9 cellular contexts compared by ENCODE assay signal in genomic region chr4:8393593-8394038, GRCh38. TPM values are rescaled to one million over a fixed set of nuclear protein-coding genes. Genes with fewer than 3 reads are reported as not detected.
DNase-seq lines count a peak whose midpoint lies in the region; ATAC-seq and TF ChIP-seq lines count a peak whose summit lies in the region.
"Had no signal": no experiment of that assay in that cellular context is flagged by ENCODE, and none has a peak within 500 bp of the region (broad histone marks: within the 10 kb centered on the region; RNA-seq: fewer than 3 reads in every experiment).

No MANE protein-coding gene starts in this region.

- TF ChIP-seq CTCF in colonic mucosa (IDR thresholded peaks at IDR 0.05) = no peak
- TF ChIP-seq CTCF in lower lobe of right lung (IDR thresholded peaks at IDR 0.05) = no peak

- H3K4me3 ChIP-seq in colonic mucosa = no peak overlapping the region
- H3K4me3 ChIP-seq in lower lobe of right lung = no peak overlapping the region

- H3K4me1 ChIP-seq in colonic mucosa (no peaks in the 10 kb centered on the region), lower lobe of right lung (peaks cover 14% of the 10 kb centered on the region)

- H3K27me3 ChIP-seq in colonic mucosa (no peaks in the 10 kb centered on the region), lower lobe of right lung (ENCODE audit: low read depth) (no peaks in the 10 kb centered on the region)

- no peaks in the 10 kb centered on the region for H3K9me3 ChIP-seq in colonic mucosa
- no peaks in the 10 kb centered on the region for H3K9me3 ChIP-seq in lower lobe of right lung

- no peak overlapping the region for H3K27ac ChIP-seq in colonic mucosa
- H3K27ac ChIP-seq in lower lobe of right lung = peak overlapping the region; percentile 32
- peak overlapping the region; percentile 97 for H3K27ac ChIP-seq in temporal lobe (ENCODE audit: low read depth, low read length)
- H3K27ac ChIP-seq: HL-60 had no signal

- ATAC-seq in lower lobe of right lung = peak; percentile 65 to 86
- ATAC-seq in HG03175 (IDR thresholded peaks at IDR 0.05; ENCODE audit: unreplicated experiment) = no peak
- no peak for ATAC-seq in GM19455 (IDR thresholded peaks at IDR 0.05; ENCODE audit: unreplicated experiment)

- H3K36me3 ChIP-seq in colonic mucosa (no peaks in the 10 kb centered on the region), lower lobe of right lung (peaks cover 86% of the 10 kb centered on the region)

- intact Hi-C loops in colonic mucosa (cut with DNase I) (no loop called here), lower lobe of right lung (cut with DNase I) (no loop called here)

- H3K9ac ChIP-seq in colonic mucosa (ENCODE audit: low read depth in 2 of 2, low read length in 2 of 2) = no peak overlapping the region

- DNase-seq in HS-5 (ENCODE audit: low read depth) (peak; percentile 97), colonic mucosa (peak; percentile 48), lower lobe of right lung (no peak)
- DNase-seq in activated CD4-positive, alpha-beta T cell treated with anti-CD3 and anti-CD28 coated beads, Interleukin-2, amount 50 U/mL, for 4 hours = no peak
- DNase-seq in stimulated activated CD4-positive, alpha-beta T cell treated with anti-CD3 and anti-CD28 coated beads, Interleukin-15, amount 100 ng/mL, for 24 hours = no peak

RNA-seq across cellular contexts. Expression of gene ACOX3, which starts 46.9 kb away (rescaled TPM):
- total RNA-seq in colonic mucosa (10 to 100 TPM; 19.9 to 26.1 TPM), lower lobe of right lung (30.4 TPM), temporal lobe (31.2 TPM)

RNA-seq across cellular contexts. Expression of gene TRMT44, which starts 47.0 kb away (rescaled TPM):
- total RNA-seq in colonic mucosa = 10 to 100 TPM; 10.3 to 15.6 TPM
- 23.9 TPM for total RNA-seq in lower lobe of right lung
- 20.4 TPM for total RNA-seq in temporal lobe

Comparison
In these comparisons a context has a peak if more than half of its experiments do, and no peak if none do; other contexts are left out.
1. DNase-seq: peak in HS-5 (single experiment) and colonic mucosa (single experiment); none in lower lobe of right lung (single experiment), activated CD4-positive, alpha-beta T cell treated with anti-CD3 and anti-CD28 coated beads, Interleukin-2, amount 50 U/mL, for 4 hours (0 of 2) and stimulated activated CD4-positive, alpha-beta T cell treated with anti-CD3 and anti-CD28 coated beads, Interleukin-15, amount 100 ng/mL, for 24 hours (single experiment).
2. ATAC-seq: peak in lower lobe of right lung (2 of 2); none in HG03175 (single experiment) and GM19455 (single experiment).